Comparison of ENCODE assay signal across 1 cellular context in the genomic region with DNA sequence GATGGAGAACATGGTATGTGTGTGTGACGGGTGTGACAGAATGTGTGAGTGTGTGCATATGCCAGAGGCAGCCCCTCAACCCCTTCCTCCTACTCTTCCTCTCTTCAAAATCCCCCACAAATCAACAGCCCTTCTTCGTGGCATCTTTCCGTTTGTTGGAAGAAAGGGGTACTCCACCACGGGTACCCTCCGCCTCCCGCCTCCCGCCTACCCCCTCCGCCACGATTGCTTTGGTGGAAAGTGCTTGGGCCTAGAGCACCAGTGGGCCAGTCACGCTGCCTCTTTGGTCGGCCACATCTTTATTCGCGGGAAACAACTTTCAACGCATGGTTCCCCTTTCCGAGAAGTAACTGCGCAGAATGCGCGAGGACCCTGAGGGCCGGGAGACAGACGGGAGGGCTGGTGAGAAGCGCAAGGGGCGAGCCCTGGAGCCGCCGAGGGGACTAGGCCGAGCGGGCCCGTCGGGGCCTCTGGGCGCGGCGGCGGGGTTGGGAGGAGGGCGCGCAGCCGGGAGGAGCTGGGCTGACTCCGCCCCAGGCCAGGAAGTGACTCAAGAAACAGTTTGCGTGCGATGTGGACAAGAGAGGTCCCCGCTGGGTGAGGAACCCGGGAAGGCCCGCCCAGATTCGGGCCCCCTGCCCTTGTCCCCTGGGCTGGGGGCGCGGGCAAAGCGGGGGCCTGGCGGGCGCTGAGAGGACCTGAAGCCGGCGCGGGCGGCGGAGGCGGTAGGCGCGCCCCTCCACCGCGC.
TF ChIP-seq lines count a peak whose summit lies in the region.

TSS of gene CBLN3 (minus strand) at position 274 of the 748 bp plus-strand sequence. CDS start 614 bp downstream, outside the sequence.
TSS of gene KHNYN (plus strand) at position 560 of the 748 bp plus-strand sequence. CDS start 777 bp downstream, outside the sequence.

TF ChIP-seq in GM12878, 131 proteins besides CTCF, POLR2A, EP300 and RAD21 (continued from another document and continues in another):
- no peak for TF ChIP-seq ZBTB40 (IDR thresholded peaks at IDR 0.05; ENCODE audit: borderline replicate concordance)
- TF ChIP-seq BRCA1 (IDR thresholded peaks at IDR 0.05; ENCODE audit: low read depth, low read length), result no peak
- no peak; the same call in 1 of the 2 replicates for TF ChIP-seq MAX (IDR thresholded peaks at IDR 0.05; ENCODE audit: low read depth, low read length)
- TF ChIP-seq MYB (IDR thresholded peaks at IDR 0.05; ENCODE audit: borderline replicate concordance, low read depth, low read length), result no peak
- TF ChIP-seq HDGF (IDR thresholded peaks at IDR 0.05), result no peak
- TF ChIP-seq CBFB (IDR thresholded peaks at IDR 0.05; ENCODE audit: low read depth), result no peak; the same call in 1 of the 2 replicates
- peak; percentile 31 for TF ChIP-seq SP1 (IDR thresholded peaks at IDR 0.05; ENCODE audit: low read depth, low read length)
- peak; percentile 64 for TF ChIP-seq NBN (IDR thresholded peaks at IDR 0.05)
- TF ChIP-seq, protein P1, sequence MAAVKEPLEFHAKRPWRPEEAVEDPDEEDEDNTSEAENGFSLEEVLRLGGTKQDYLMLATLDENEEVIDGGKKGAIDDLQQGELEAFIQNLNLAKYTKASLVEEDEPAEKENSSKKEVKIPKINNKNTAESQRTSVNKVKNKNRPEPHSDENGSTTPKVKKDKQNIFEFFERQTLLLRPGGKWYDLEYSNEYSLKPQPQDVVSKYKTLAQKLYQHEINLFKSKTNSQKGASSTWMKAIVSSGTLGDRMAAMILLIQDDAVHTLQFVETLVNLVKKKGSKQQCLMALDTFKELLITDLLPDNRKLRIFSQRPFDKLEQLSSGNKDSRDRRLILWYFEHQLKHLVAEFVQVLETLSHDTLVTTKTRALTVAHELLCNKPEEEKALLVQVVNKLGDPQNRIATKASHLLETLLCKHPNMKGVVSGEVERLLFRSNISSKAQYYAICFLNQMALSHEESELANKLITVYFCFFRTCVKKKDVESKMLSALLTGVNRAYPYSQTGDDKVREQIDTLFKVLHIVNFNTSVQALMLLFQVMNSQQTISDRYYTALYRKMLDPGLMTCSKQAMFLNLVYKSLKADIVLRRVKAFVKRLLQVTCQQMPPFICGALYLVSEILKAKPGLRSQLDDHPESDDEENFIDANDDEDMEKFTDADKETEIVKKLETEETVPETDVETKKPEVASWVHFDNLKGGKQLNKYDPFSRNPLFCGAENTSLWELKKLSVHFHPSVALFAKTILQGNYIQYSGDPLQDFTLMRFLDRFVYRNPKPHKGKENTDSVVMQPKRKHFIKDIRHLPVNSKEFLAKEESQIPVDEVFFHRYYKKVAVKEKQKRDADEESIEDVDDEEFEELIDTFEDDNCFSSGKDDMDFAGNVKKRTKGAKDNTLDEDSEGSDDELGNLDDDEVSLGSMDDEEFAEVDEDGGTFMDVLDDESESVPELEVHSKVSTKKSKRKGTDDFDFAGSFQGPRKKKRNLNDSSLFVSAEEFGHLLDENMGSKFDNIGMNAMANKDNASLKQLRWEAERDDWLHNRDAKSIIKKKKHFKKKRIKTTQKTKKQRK (IDR thresholded peaks at IDR 0.05; ENCODE audit: low read depth, low read length), result no peak
- TF ChIP-seq MTA3 (IDR thresholded peaks at IDR 0.05; ENCODE audit: borderline replicate concordance, low read length), result no peak
- no peak for TF ChIP-seq JUNB (IDR thresholded peaks at IDR 0.05)
- TF ChIP-seq JUND (IDR thresholded peaks at IDR 0.05; ENCODE audit: low read depth, low read length), result no peak
- TF ChIP-seq SMC3 (IDR thresholded peaks at IDR 0.05; ENCODE audit: borderline replicate concordance, low read length), result no peak
- TF ChIP-seq NR2C1 (IDR thresholded peaks at IDR 0.05), result peak; percentile 49
- peak; percentile 48; the same call in 1 of the 2 replicates for TF ChIP-seq SPI1 (IDR thresholded peaks at IDR 0.05; ENCODE audit: borderline replicate concordance, insufficient read depth, low read depth, low read length)
- TF ChIP-seq SREBF2 (IDR thresholded peaks at IDR 0.05; ENCODE audit: low read length), result no peak
- no peak; a peak in 1 of 4 replicates for TF ChIP-seq IKZF2 (IDR thresholded peaks at IDR 0.05)
- no peak for TF ChIP-seq SREBF1 (IDR thresholded peaks at IDR 0.05; ENCODE audit: low read length)
- TF ChIP-seq ZZZ3 (IDR thresholded peaks at IDR 0.05; ENCODE audit: control insufficient read depth, insufficient read length, low read depth), result no peak
- no peak for TF ChIP-seq USF1 (IDR thresholded peaks at IDR 0.05; ENCODE audit: borderline replicate concordance, extremely low read length, insufficient read depth, low read depth, low read length)
- no peak for TF ChIP-seq TCF7 (IDR thresholded peaks at IDR 0.05; ENCODE audit: borderline replicate concordance)
- TF ChIP-seq ZSCAN29 (IDR thresholded peaks at IDR 0.05), result no peak
- TF ChIP-seq SMARCA5 (IDR thresholded peaks at IDR 0.05), result 0 out of 2 replicates have a peak, but pooled peaks have one; percentile 74
- TF ChIP-seq PML (IDR thresholded peaks at IDR 0.05; ENCODE audit: low read length), result peak; percentile 86
- no peak for TF ChIP-seq MTA2 (IDR thresholded peaks at IDR 0.05; ENCODE audit: low read depth)
- TF ChIP-seq, protein P2, sequence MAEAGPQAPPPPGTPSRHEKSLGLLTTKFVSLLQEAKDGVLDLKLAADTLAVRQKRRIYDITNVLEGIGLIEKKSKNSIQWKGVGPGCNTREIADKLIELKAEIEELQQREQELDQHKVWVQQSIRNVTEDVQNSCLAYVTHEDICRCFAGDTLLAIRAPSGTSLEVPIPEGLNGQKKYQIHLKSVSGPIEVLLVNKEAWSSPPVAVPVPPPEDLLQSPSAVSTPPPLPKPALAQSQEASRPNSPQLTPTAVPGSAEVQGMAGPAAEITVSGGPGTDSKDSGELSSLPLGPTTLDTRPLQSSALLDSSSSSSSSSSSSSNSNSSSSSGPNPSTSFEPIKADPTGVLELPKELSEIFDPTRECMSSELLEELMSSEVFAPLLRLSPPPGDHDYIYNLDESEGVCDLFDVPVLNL (IDR thresholded peaks at IDR 0.05; ENCODE audit: low read depth, low read length), result no peak
- TF ChIP-seq ZBTB4 (CRISPR knock-in tag; IDR thresholded peaks at IDR 0.05), result no peak
- no peak for TF ChIP-seq ZBED1 (IDR thresholded peaks at IDR 0.05; ENCODE audit: borderline replicate concordance)
- TF ChIP-seq, protein P3, sequence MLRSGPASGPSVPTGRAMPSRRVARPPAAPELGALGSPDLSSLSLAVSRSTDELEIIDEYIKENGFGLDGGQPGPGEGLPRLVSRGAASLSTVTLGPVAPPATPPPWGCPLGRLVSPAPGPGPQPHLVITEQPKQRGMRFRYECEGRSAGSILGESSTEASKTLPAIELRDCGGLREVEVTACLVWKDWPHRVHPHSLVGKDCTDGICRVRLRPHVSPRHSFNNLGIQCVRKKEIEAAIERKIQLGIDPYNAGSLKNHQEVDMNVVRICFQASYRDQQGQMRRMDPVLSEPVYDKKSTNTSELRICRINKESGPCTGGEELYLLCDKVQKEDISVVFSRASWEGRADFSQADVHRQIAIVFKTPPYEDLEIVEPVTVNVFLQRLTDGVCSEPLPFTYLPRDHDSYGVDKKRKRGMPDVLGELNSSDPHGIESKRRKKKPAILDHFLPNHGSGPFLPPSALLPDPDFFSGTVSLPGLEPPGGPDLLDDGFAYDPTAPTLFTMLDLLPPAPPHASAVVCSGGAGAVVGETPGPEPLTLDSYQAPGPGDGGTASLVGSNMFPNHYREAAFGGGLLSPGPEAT (IDR thresholded peaks at IDR 0.05; ENCODE audit: low read depth), result no peak; the same call in 1 of the 2 replicates
- peak; percentile 70; the same call in 2 of the 3 replicates for TF ChIP-seq POU2F2 (IDR thresholded peaks at IDR 0.05; ENCODE audit: borderline replicate concordance, low read depth, low read length)
- no peak for TF ChIP-seq IRF4 (IDR thresholded peaks at IDR 0.05; ENCODE audit: low read depth, low read length)
- no peak for TF ChIP-seq BMI1 (IDR thresholded peaks at IDR 0.05; ENCODE audit: borderline replicate concordance)
- peak; percentile 80 for TF ChIP-seq DPF2 (IDR thresholded peaks at IDR 0.05)
- no peak for TF ChIP-seq ZNF24 (IDR thresholded peaks at IDR 0.05)
- no peak for TF ChIP-seq YBX1 (IDR thresholded peaks at IDR 0.05)
- TF ChIP-seq EED (IDR thresholded peaks at IDR 0.05; ENCODE audit: low read depth), result no peak
- TF ChIP-seq, protein P4, sequence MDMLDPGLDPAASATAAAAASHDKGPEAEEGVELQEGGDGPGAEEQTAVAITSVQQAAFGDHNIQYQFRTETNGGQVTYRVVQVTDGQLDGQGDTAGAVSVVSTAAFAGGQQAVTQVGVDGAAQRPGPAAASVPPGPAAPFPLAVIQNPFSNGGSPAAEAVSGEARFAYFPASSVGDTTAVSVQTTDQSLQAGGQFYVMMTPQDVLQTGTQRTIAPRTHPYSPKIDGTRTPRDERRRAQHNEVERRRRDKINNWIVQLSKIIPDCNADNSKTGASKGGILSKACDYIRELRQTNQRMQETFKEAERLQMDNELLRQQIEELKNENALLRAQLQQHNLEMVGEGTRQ (IDR thresholded peaks at IDR 0.05; ENCODE audit: borderline replicate concordance, low read depth, low read length), result no peak
- no peak for TF ChIP-seq SUPT20H (IDR thresholded peaks at IDR 0.05; ENCODE audit: borderline replicate concordance, control insufficient read depth, low read depth, low read length)
- TF ChIP-seq HCFC1 (IDR thresholded peaks at IDR 0.05; ENCODE audit: low read length), result no peak; the same call in 1 of the 2 replicates
- TF ChIP-seq ASH2L (IDR thresholded peaks at IDR 0.05; ENCODE audit: borderline replicate concordance, low read depth), result no peak
- no peak for TF ChIP-seq RFX5 (IDR thresholded peaks at IDR 0.05; ENCODE audit: low read depth, low read length)
- TF ChIP-seq, protein P5, sequence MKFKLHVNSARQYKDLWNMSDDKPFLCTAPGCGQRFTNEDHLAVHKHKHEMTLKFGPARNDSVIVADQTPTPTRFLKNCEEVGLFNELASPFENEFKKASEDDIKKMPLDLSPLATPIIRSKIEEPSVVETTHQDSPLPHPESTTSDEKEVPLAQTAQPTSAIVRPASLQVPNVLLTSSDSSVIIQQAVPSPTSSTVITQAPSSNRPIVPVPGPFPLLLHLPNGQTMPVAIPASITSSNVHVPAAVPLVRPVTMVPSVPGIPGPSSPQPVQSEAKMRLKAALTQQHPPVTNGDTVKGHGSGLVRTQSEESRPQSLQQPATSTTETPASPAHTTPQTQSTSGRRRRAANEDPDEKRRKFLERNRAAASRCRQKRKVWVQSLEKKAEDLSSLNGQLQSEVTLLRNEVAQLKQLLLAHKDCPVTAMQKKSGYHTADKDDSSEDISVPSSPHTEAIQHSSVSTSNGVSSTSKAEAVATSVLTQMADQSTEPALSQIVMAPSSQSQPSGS (IDR thresholded peaks at IDR 0.05; ENCODE audit: low read length), result no peak
- no peak for TF ChIP-seq NFIC (IDR thresholded peaks at IDR 0.05; ENCODE audit: low read depth, low read length)
- no peak for TF ChIP-seq ZNF274 (IDR thresholded peaks at IDR 0.05; ENCODE audit: insufficient read depth, insufficient read length)
- TF ChIP-seq CBX5 (IDR thresholded peaks at IDR 0.05; ENCODE audit: low read depth), result no peak
